ENCODE assay signal across 35 cellular contexts in genomic region chr20:13130100-13130706, GRCh38.
"Had no signal": no experiment of that assay in that cellular context is flagged by ENCODE, and none has a peak within 500 bp of the region (broad histone marks: within the 10 kb centered on the region; RNA-seq: fewer than 3 reads in every experiment).

No MANE protein-coding gene starts in this region.

- H3K36me3 ChIP-seq: adrenal gland, brain microvascular endothelial cell, breast epithelium had no signal

- H3K9me3 Mint-ChIP-seq: activated B cell treated with CpG ODN at 0.5 μM for 24 hours; activated CD4-positive, alpha-beta T cell treated with anti-CD3 and anti-CD28 coated beads, Interleukin-2, amount 10 ng/mL, durations not matched to agents 24 days and 14 days; activated CD8-positive, alpha-beta T cell treated with anti-CD3 and anti-CD28 coated beads for 36 hours; activated naive CD4-positive, alpha-beta T cell treated with anti-CD3 and anti-CD28 coated beads, Interleukin-2, amount 50 U/mL, for 72 hours; activated naive CD8-positive, alpha-beta T cell treated with anti-CD3 and anti-CD28 coated beads for 36 hours; activated T-cell treated with anti-CD3 and anti-CD28 coated beads, Interleukin-2, amount 50 U/mL, for 4 hours; activated T-cell treated with anti-CD3 and anti-CD28 coated beads, Interleukin-2, amount 50 U/mL, for 72 hours; activated T-helper 1 cell treated with anti-CD3 and anti-CD28 coated beads, Interleukin-12 subunit alpha, Interleukin-12 subunit beta, Interleukin-2, Interleukin-4 antibody, amounts not matched to agents 30 ng/mL and 10 ng/mL and 1 ng/mL, durations not matched to agents 14 hours and 24 hours and 36 hours; T-helper 1 cell treated with Interleukin-12 subunit alpha and Interleukin-12 subunit beta and Interleukin-4 antibody, amounts not matched to agents 30 μg/mL and 1 μg/mL, for 36 hours; T-helper 2 cell treated with Interferon-gamma antibody and Interleukin-4, amounts not matched to agents 5 μg/mL and 100 μg/mL, for 36 hours had no signal

- H3K27ac Mint-ChIP-seq: activated B cell treated with CpG ODN at 0.5 μM for 24 hours; activated CD4-positive, alpha-beta memory T cell treated with anti-CD3 and anti-CD28 coated beads for 36 hours; activated CD4-positive, alpha-beta T cell treated with anti-CD3 and anti-CD28 coated beads, Interleukin-2, amount 10 ng/mL, durations not matched to agents 24 days and 14 days; activated CD8-positive, alpha-beta T cell treated with anti-CD3 and anti-CD28 coated beads for 36 hours; activated naive CD4-positive, alpha-beta T cell treated with anti-CD3 and anti-CD28 coated beads for 36 hours; activated naive CD4-positive, alpha-beta T cell treated with anti-CD3 and anti-CD28 coated beads, Interleukin-2, amount 50 U/mL, for 72 hours; activated naive CD8-positive, alpha-beta T cell treated with anti-CD3 and anti-CD28 coated beads for 36 hours; activated T-cell treated with anti-CD3 and anti-CD28 coated beads, Interleukin-2, amount 50 U/mL, for 72 hours; activated T-helper 1 cell treated with anti-CD3 and anti-CD28 coated beads, Interleukin-12 subunit alpha, Interleukin-12 subunit beta, Interleukin-2, Interleukin-4 antibody, amounts not matched to agents 30 ng/mL and 10 ng/mL and 1 ng/mL, durations not matched to agents 14 hours and 24 hours and 36 hours; activated T-helper 17 cell treated with anti-CD3 and anti-CD28 coated beads, Interleukin-2, amount 50 U/mL, for 72 hours; T-helper 1 cell treated with Interleukin-12 subunit alpha and Interleukin-12 subunit beta and Interleukin-4 antibody, amounts not matched to agents 30 μg/mL and 1 μg/mL, for 36 hours; T-helper 2 cell treated with Interferon-gamma antibody and Interleukin-4, amounts not matched to agents 5 μg/mL and 100 μg/mL, for 36 hours had no signal

- ATAC-seq: activated CD8-positive, alpha-beta T cell treated with anti-CD3 and anti-CD28 coated beads for 36 hours; activated T-cell treated with anti-CD3 and anti-CD28 coated beads, Interleukin-2, amount 50 U/mL, for 4 hours; activated T-cell treated with anti-CD3 and anti-CD28 coated beads, Interleukin-2, amount 50 U/mL, for 72 hours; activated T-helper 17 cell treated with anti-CD3 and anti-CD28 coated beads, Interleukin-2, amount 50 U/mL, for 72 hours; body of pancreas had no signal

- H3K36me3 Mint-ChIP-seq: activated CD4-positive, alpha-beta memory T cell treated with anti-CD3 and anti-CD28 coated beads for 36 hours; activated naive CD4-positive, alpha-beta T cell treated with anti-CD3 and anti-CD28 coated beads, Interleukin-2, amount 50 U/mL, for 72 hours; activated naive CD8-positive, alpha-beta T cell treated with anti-CD3 and anti-CD28 coated beads for 36 hours had no signal

- H3K9me3 ChIP-seq: adrenal gland, body of pancreas had no signal

- H3K4me3 Mint-ChIP-seq: activated B cell treated with CpG ODN at 0.5 μM for 24 hours; activated CD4-positive, alpha-beta memory T cell treated with anti-CD3 and anti-CD28 coated beads for 36 hours; activated CD4-positive, alpha-beta T cell treated with anti-CD3 and anti-CD28 coated beads, Interleukin-2, amount 10 ng/mL, durations not matched to agents 24 days and 14 days; activated CD8-positive, alpha-beta T cell treated with anti-CD3 and anti-CD28 coated beads for 36 hours; activated naive CD4-positive, alpha-beta T cell treated with anti-CD3 and anti-CD28 coated beads for 36 hours; activated naive CD8-positive, alpha-beta T cell treated with anti-CD3 and anti-CD28 coated beads for 36 hours; activated T-cell treated with anti-CD3 and anti-CD28 coated beads, Interleukin-2, amount 50 U/mL, for 4 hours; activated T-cell treated with anti-CD3 and anti-CD28 coated beads, Interleukin-2, amount 50 U/mL, for 72 hours; activated T-helper 1 cell treated with anti-CD3 and anti-CD28 coated beads, Interleukin-12 subunit alpha, Interleukin-12 subunit beta, Interleukin-2, Interleukin-4 antibody, amounts not matched to agents 30 ng/mL and 10 ng/mL and 1 ng/mL, durations not matched to agents 14 hours and 24 hours and 36 hours; activated T-helper 17 cell treated with anti-CD3 and anti-CD28 coated beads, Interleukin-2, amount 50 U/mL, for 72 hours; T-helper 1 cell treated with Interleukin-12 subunit alpha and Interleukin-12 subunit beta and Interleukin-4 antibody, amounts not matched to agents 30 μg/mL and 1 μg/mL, for 36 hours; T-helper 2 cell treated with Interferon-gamma antibody and Interleukin-4, amounts not matched to agents 5 μg/mL and 100 μg/mL, for 36 hours had no signal

- H3K4me3 ChIP-seq: adrenal gland, body of pancreas, breast epithelium had no signal

- H3K27ac ChIP-seq: adrenal gland, body of pancreas, brain microvascular endothelial cell, breast epithelium, VCaP had no signal

- H3K4me1 Mint-ChIP-seq: activated B cell treated with CpG ODN at 0.5 μM for 24 hours; activated CD4-positive, alpha-beta T cell treated with anti-CD3 and anti-CD28 coated beads, Interleukin-2, amount 10 ng/mL, durations not matched to agents 24 days and 14 days; activated naive CD8-positive, alpha-beta T cell treated with anti-CD3 and anti-CD28 coated beads for 36 hours; activated T-helper 17 cell treated with anti-CD3 and anti-CD28 coated beads, Interleukin-2, amount 50 U/mL, for 72 hours had no signal

- DNase-seq: activated B cell treated with CpG ODN at 0.5 μM for 24 hours; activated CD4-positive, alpha-beta memory T cell treated with anti-CD3 and anti-CD28 coated beads for 36 hours; activated CD4-positive, alpha-beta T cell treated with anti-CD3 and anti-CD28 coated beads for 4 hours; activated CD4-positive, alpha-beta T cell treated with anti-CD3 and anti-CD28 coated beads, Interleukin-2, amount 10 ng/mL, durations not matched to agents 24 days and 14 days; activated CD4-positive, alpha-beta T cell treated with anti-CD3 and anti-CD28 coated beads, Interleukin-2, amount 50 U/mL, for 1 hour; activated CD4-positive, alpha-beta T cell treated with anti-CD3 and anti-CD28 coated beads, Interleukin-2, amount 50 U/mL, for 4 hours; activated CD4-positive, CD25-positive, alpha-beta regulatory T cell treated with anti-CD3 and anti-CD28 coated beads, Interleukin-2, amount 50 U/mL, for 72 hours; activated CD8-positive, alpha-beta memory T cell treated with anti-CD3 and anti-CD28 coated beads, Interleukin-2, amount 50 U/mL, for 4 hours; activated CD8-positive, alpha-beta T cell treated with anti-CD3 and anti-CD28 coated beads for 36 hours; activated effector memory CD4-positive, alpha-beta T cell treated with anti-CD3 and anti-CD28 coated beads, Interleukin-2, amount 50 U/mL, for 16 hours; activated gamma-delta T cell treated with Interleukin-2 at 50 U/mL for 16 hours; activated naive CD4-positive, alpha-beta T cell; activated naive CD4-positive, alpha-beta T cell treated with anti-CD3 and anti-CD28 coated beads for 36 hours; activated naive CD4-positive, alpha-beta T cell treated with anti-CD3 and anti-CD28 coated beads, Interleukin-2, amount 50 U/mL, for 16 hours; activated naive CD8-positive, alpha-beta T cell treated with anti-CD3 and anti-CD28 coated beads for 36 hours; activated T-cell treated with anti-CD3 and anti-CD28 coated beads for 4 hours; activated T-cell treated with anti-CD3 and anti-CD28 coated beads, Interleukin-2, amount 50 U/mL, for 1 hour; activated T-cell treated with anti-CD3 and anti-CD28 coated beads, Interleukin-2, amount 50 U/mL, for 4 hours; activated T-cell treated with anti-CD3 and anti-CD28 coated beads, Interleukin-2, amount 50 U/mL, for 72 hours; adrenal gland; amniotic stem cell; aorta; body of pancreas; brain microvascular endothelial cell; central memory CD4-positive, alpha-beta T cell; T-helper 9 cell had no signal

- FAIRE-seq: astrocyte, TTC549 had no signal

- H3K27me3 ChIP-seq: adrenal gland, body of pancreas, brain microvascular endothelial cell, breast epithelium had no signal

- H3K27me3 Mint-ChIP-seq: activated CD4-positive, alpha-beta memory T cell treated with anti-CD3 and anti-CD28 coated beads for 36 hours; activated CD4-positive, alpha-beta T cell treated with anti-CD3 and anti-CD28 coated beads, Interleukin-2, amount 10 ng/mL, durations not matched to agents 24 days and 14 days; activated CD8-positive, alpha-beta T cell treated with anti-CD3 and anti-CD28 coated beads for 36 hours; activated naive CD8-positive, alpha-beta T cell treated with anti-CD3 and anti-CD28 coated beads for 36 hours had no signal

- H3K4me1 ChIP-seq: adrenal gland, body of pancreas, breast epithelium had no signal
